11 cellular contexts compared by ENCODE assay signal in the genomic region with DNA sequence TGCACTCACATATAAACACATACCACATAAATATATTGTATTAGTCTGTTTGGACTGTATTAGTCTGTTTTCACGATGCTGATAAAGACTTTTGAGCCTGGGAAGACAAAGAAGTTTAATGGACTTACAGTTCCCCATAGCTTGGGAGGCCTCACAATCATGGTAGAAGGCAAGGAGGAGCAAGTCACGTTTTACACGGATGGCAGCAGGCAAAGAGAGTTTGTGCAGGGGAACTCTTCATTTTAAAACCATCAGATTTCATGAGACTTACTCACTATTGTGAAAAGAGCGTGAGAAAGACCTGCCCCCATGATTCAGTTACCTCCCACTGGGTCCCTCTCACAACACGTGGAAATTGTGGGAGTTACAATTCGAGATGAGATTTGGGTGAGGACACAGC.
"Had no signal": no experiment of that assay in that cellular context is flagged by ENCODE, and none has a peak within 500 bp of the region (broad histone marks: within the 10 kb centered on the region; RNA-seq: fewer than 3 reads in every experiment).

No MANE protein-coding gene starts in this region.

- H2AFZ ChIP-seq: GM23248, GM23338 had no signal

- H3K4me2 ChIP-seq: GM23338 had no signal

- H3K9ac ChIP-seq: GM23248 had no signal

- H3K27ac Mint-ChIP-seq: GM23338, H9, HFFc6 had no signal

- H3K9me3 ChIP-seq: HAP-1 had no signal

- H3K36me3 ChIP-seq: HAP-1 had no signal

- H3K9me3 Mint-ChIP-seq: GM23338, HFFc6 had no signal

- ATAC-seq: GM23338, HCT116 had no signal

- FAIRE-seq: H1, H54 had no signal

- H3K4me3 Mint-ChIP-seq: GM23338, H9, HFFc6 had no signal

- H3K27ac ChIP-seq: GM23248 had no signal

- DNase-seq: GM23248, GOT3, H7, H9, HCEC 1CT, HFFc6 had no signal

- H3K4me3 ChIP-seq: GM23248, GM23338, HAP-1 had no signal
